Comparison of ENCODE assay signal across 19 cellular contexts in the genomic region with DNA sequence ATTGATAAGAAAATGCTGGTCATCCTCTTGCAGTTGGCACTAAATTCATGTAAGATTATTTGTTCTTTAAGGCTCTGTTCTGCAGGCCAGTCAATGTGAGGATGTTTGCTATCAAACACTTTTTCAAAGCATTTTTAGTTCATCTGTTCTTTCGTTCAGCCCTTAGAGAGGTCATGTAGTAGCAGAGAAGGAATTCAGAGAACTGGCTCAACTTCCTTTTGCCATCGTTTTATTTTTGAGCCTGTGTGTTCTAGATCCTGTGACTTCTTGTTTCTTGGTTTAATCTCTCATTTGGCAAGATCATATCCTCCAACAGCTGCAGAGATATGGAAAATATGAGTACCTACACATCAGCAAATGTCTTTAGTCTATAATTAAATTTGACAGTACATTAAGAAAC.
"Had no signal": no experiment of that assay in that cellular context is flagged by ENCODE, and none has a peak within 500 bp of the region (broad histone marks: within the 10 kb centered on the region; RNA-seq: fewer than 3 reads in every experiment).

No MANE protein-coding gene starts in this region.

- H3K27me3 ChIP-seq: right lobe of liver, upper lobe of left lung had no signal

- H3K27me3 Mint-ChIP-seq: activated naive CD8-positive, alpha-beta T cell treated with anti-CD3 and anti-CD28 coated beads, Interleukin-2, amount 50 U/mL, for 24 hours had no signal

- H3K4me3 ChIP-seq: dorsolateral prefrontal cortex, lower lobe of right lung, psoas muscle, right lobe of liver, smooth muscle cell, upper lobe of left lung had no signal

- H3K4me3 Mint-ChIP-seq: activated naive CD8-positive, alpha-beta T cell treated with anti-CD3 and anti-CD28 coated beads, Interleukin-2, amount 50 U/mL, for 24 hours; mesothelial cell of epicardium had no signal

- H3K4me2 ChIP-seq: smooth muscle cell had no signal

- H3K4me1 ChIP-seq: lower lobe of right lung, psoas muscle had no signal

- H3K4me1 Mint-ChIP-seq: mesothelial cell of epicardium had no signal

- H3K27ac ChIP-seq: dorsolateral prefrontal cortex, lower lobe of right lung, psoas muscle, right lobe of liver, upper lobe of left lung had no signal

- H3K27ac Mint-ChIP-seq: activated naive CD8-positive, alpha-beta T cell treated with anti-CD3 and anti-CD28 coated beads, Interleukin-2, amount 50 U/mL, for 24 hours; mesothelial cell of epicardium had no signal

- ATAC-seq: activated naive CD8-positive, alpha-beta T cell treated with anti-CD3 and anti-CD28 coated beads, Interleukin-2, amount 50 U/mL, for 24 hours; esophagus mucosa; lower lobe of right lung; psoas muscle; right lobe of liver; stimulated activated naive CD8-positive, alpha-beta T cell treated with anti-CD3 and anti-CD28 coated beads, Interleukin-15, Interleukin-2, amounts not matched to agents 100 U/mL and 50 U/mL, for 24 hours had no signal

- H3K9me3 ChIP-seq: lower lobe of right lung, psoas muscle, right lobe of liver, upper lobe of left lung had no signal

- DNase-seq: activated CD4-positive, alpha-beta T cell treated with anti-CD3 and anti-CD28 coated beads, Interleukin-2, amount 50 U/mL, for 48 hours; activated gamma-delta T cell treated with Interleukin-2 at 50 U/mL for 16 hours; activated naive CD8-positive, alpha-beta T cell treated with anti-CD3 and anti-CD28 coated beads, Interleukin-2, amount 50 U/mL, for 24 hours; activated T-cell treated with anti-CD3 and anti-CD28 coated beads, Interleukin-2, amount 50 U/mL, for 48 hours; aorta; dorsolateral prefrontal cortex; glutamatergic neuron; kidney glomerular epithelial cell; lower lobe of right lung; psoas muscle; right lobe of liver; stimulated activated CD4-positive, alpha-beta T cell treated with anti-CD3 and anti-CD28 coated beads, Interleukin-4, amount 100 ng/mL, for 4 hours; stimulated activated CD8-positive, alpha-beta memory T cell treated with anti-CD3 and anti-CD28 coated beads, Interleukin-4, amount 100 ng/mL, for 48 hours; stimulated activated naive CD8-positive, alpha-beta T cell treated with anti-CD3 and anti-CD28 coated beads, Interleukin-15, Interleukin-2, amounts not matched to agents 100 U/mL and 50 U/mL, for 24 hours; SW 1271; upper lobe of left lung had no signal

- H3K36me3 Mint-ChIP-seq: mesothelial cell of epicardium had no signal

- H3K36me3 ChIP-seq: lower lobe of right lung, right lobe of liver, upper lobe of left lung had no signal
